Comparison of ENCODE assay signal across 8 cellular contexts in genomic region chr19:49642488-49643035, GRCh38. TPM values are rescaled to one million over a fixed set of nuclear protein-coding genes. Genes with fewer than 3 reads are reported as not detected.
DNase-seq lines count a peak whose midpoint lies in the region; TF ChIP-seq lines count a peak whose summit lies in the region.

No MANE protein-coding gene starts in this region.

- H3K4me3 Mint-ChIP-seq in IgD-negative memory B cell = peak overlapping the region; percentile 87 to 99 (median 94)

- H3K27ac ChIP-seq in muscle layer of colon (ENCODE audit: low read depth, low read length) = peak overlapping the region; percentile 86

- DNase-seq in AG09309 (ENCODE audit: low read depth) (no peak), cardiac fibroblast (ENCODE audit: low read depth in 2 of 2) (peak in 1 of 2 donors; percentile 8), NCI-H1436 treated with DMSO at 0.1 percent for 48 hours (lab: John Stamatoyannopoulos, UW) (no peak), anterior cingulate cortex (lab: John Stamatoyannopoulos, UW) (no peak), NCI-H1436 (lab: John Stamatoyannopoulos, UW) (no peak)
- no peak for DNase-seq in stimulated activated naive CD4-positive, alpha-beta T cell (lab: John Stamatoyannopoulos, UW)

- peaks cover 33% of the 10 kb centered on the region for H3K36me3 ChIP-seq in muscle layer of colon (ENCODE audit: insufficient read depth, low read length)

- peaks cover 16 to 38% (median 23%) of the 10 kb centered on the region in 3 donors for H3K4me1 Mint-ChIP-seq in IgD-negative memory B cell

- peaks cover 43% of the 10 kb centered on the region for H3K4me1 ChIP-seq in muscle layer of colon (ENCODE audit: insufficient read depth, low read length)

- H3K9ac ChIP-seq in muscle layer of colon (ENCODE audit: low read length) = peak overlapping the region; percentile 97

- H3K4me3 ChIP-seq in AG09309 (ENCODE audit: control insufficient read depth, low read depth, low read length) (peak overlapping the region; percentile 88), cardiac fibroblast (replicated peaks in 1 of 2; ENCODE audit: low read depth in 2 of 2, low read length in 2 of 2) (peak overlapping the region; percentile 94 to 99), muscle layer of colon (ENCODE audit: low read depth in 1 of 2, low read length in 2 of 2) (peak overlapping the region; percentile 81 to 95)

- TF ChIP-seq CTCF in AG09309 (IDR thresholded peaks at IDR 0.05; ENCODE audit: control insufficient read depth, insufficient read depth, low read depth, low read length, missing control alignments) (no peak), cardiac fibroblast (IDR thresholded peaks at IDR 0.05; ENCODE audit: low read depth, low read length) (no peak)

- H3K9me3 ChIP-seq in muscle layer of colon (ENCODE audit: low read length) = no peaks in the 10 kb centered on the region

- no peaks in the 10 kb centered on the region for H3K27me3 ChIP-seq in muscle layer of colon (ENCODE audit: control insufficient read depth in 1 of 2, insufficient read depth in 2 of 2, low read length in 2 of 2)

- H3K27ac Mint-ChIP-seq in IgD-negative memory B cell = peak overlapping the region; percentile 88 to 99 (median 98)

- H3K27me3 Mint-ChIP-seq in IgD-negative memory B cell = peaks cover 2% of the 10 kb centered on the region

- peaks cover 5% of the 10 kb centered on the region for H3K36me3 Mint-ChIP-seq in IgD-negative memory B cell

- no peaks in the 10 kb centered on the region for H3K9me3 Mint-ChIP-seq in IgD-negative memory B cell

RNA-seq across cellular contexts. Expression of gene SCAF1, which starts 0.6 kb away (rescaled TPM):
- polyA plus RNA-seq in IgD-negative memory B cell = 3.4 TPM

RNA-seq across cellular contexts. Expression of gene RRAS, which starts 2.6 kb away (rescaled TPM):
- 18.4 TPM for polyA plus RNA-seq in IgD-negative memory B cell

RNA-seq across cellular contexts. Expression of gene IRF3, which starts 23.1 kb away (rescaled TPM):
- polyA plus RNA-seq in IgD-negative memory B cell = 66.0 TPM

RNA-seq across cellular contexts. Expression of gene BCL2L12, which starts 23.2 kb away (rescaled TPM):
- polyA plus RNA-seq in IgD-negative memory B cell = 16.8 TPM

RNA-seq across cellular contexts. Expression of gene PRMT1, which starts 34.5 kb away (rescaled TPM):
- polyA plus RNA-seq in IgD-negative memory B cell = 187 TPM
